12 cellular contexts compared by ENCODE assay signal in the genomic region with DNA sequence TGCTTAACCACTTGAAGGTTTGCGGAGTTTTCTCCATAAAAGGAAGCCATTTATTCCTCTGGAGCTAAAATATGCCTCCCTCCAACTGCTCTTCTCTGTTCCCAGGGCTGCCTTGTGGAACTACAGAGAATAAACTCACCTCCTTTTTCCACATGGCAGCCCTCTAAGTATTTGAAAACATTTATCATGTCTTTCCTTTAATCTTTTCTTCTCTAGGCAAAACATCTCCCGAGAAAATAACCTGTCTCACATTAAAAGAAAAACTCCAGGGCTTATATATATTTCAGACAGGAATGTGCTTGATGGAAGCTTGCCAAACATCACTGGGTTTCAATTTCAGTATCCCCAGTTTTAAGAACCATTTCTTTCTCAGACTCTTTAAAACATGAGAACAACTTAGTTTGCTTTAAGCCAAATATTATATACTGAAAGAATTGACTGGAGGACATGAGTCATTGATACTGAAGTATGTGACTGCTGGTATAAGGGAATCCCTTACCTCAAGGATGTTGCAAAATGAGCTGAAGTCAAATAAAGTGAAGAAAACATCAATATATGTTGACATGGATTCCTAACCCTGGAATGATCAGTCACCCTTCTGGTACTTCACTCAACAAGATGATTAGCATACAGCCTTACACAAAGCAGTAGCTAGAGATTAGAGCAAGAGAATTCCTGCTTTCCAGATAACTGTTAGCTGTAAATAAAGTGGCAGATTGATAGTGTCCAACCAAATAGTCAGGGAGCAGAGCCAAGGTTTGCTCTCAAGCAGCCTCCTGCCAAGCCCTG.
DNase-seq lines count a peak whose midpoint lies in the region; ATAC-seq and TF ChIP-seq lines count a peak whose summit lies in the region.
"Had no signal": no experiment of that assay in that cellular context is flagged by ENCODE, and none has a peak within 500 bp of the region (broad histone marks: within the 10 kb centered on the region; RNA-seq: fewer than 3 reads in every experiment).

No MANE protein-coding gene starts in this region.

- peaks cover 39% of the 10 kb centered on the region for H3K36me3 Mint-ChIP-seq in neural progenitor cell
- peaks cover 3% of the 10 kb centered on the region for H3K36me3 Mint-ChIP-seq in activated naive CD8-positive, alpha-beta T cell treated with anti-CD3 and anti-CD28 coated beads, Interleukin-2, amount 50 U/mL, for 24 hours (ENCODE audit: low read depth)

- H3K9me3 Mint-ChIP-seq in neural progenitor cell, result peaks cover 11% of the 10 kb centered on the region
- peaks cover 11% of the 10 kb centered on the region for H3K9me3 Mint-ChIP-seq in activated naive CD8-positive, alpha-beta T cell treated with anti-CD3 and anti-CD28 coated beads, Interleukin-2, amount 50 U/mL, for 24 hours

- in situ Hi-C loops in Caki2 (cut with HindIII; ENCODE audit: low pct_unique_long_range_greater_than_20kb, low sequenced_read_pairs), result no loop called here

- H3K4me1 ChIP-seq in PC-3 (ENCODE audit: insufficient read depth, low read length), result peaks cover 15% of the 10 kb centered on the region
- H3K4me1 ChIP-seq in neural progenitor cell, result peaks cover 6% of the 10 kb centered on the region

- intact Hi-C loops in PC-3 (cut with micrococcal nuclease), result no loop called here

- TF ChIP-seq CTCF in PC-3 (conservative IDR thresholded peaks at IDR 0.05; ENCODE audit: low read depth, low read length) (no peak), epithelial cell of proximal tubule (conservative IDR thresholded peaks at IDR 0.05; ENCODE audit: low read depth, low read length) (no peak), neural progenitor cell (IDR thresholded peaks at IDR 0.05) (no peak)

- no peaks in the 10 kb centered on the region for H3K9me2 ChIP-seq in PC-3 (replicated peaks; ENCODE audit: low read length)

- H3F3A ChIP-seq in PC-3 (ENCODE audit: low read length, unreplicated experiment), result no peaks in the 10 kb centered on the region
- H3F3A ChIP-seq in neural progenitor cell (ENCODE audit: low read depth), result no peaks in the 10 kb centered on the region

- no peak overlapping the region for H3K4me3 Mint-ChIP-seq in neural progenitor cell
- H3K4me3 Mint-ChIP-seq in activated naive CD8-positive, alpha-beta T cell treated with anti-CD3 and anti-CD28 coated beads, Interleukin-2, amount 50 U/mL, for 24 hours, result no peak overlapping the region

- H3K79me2 ChIP-seq in PC-3 (ENCODE audit: low read length) (no peaks in the 10 kb centered on the region), neural progenitor cell (ENCODE audit: low read depth) (no peaks in the 10 kb centered on the region)

- H3K27me3 ChIP-seq in PC-3 (ENCODE audit: low read length) (no peaks in the 10 kb centered on the region), neural progenitor cell (no peaks in the 10 kb centered on the region)

- peaks cover 3% of the 10 kb centered on the region for H3K27me3 Mint-ChIP-seq in neural progenitor cell (ENCODE audit: insufficient read depth, low read depth)
- H3K27me3 Mint-ChIP-seq in activated naive CD8-positive, alpha-beta T cell treated with anti-CD3 and anti-CD28 coated beads, Interleukin-2, amount 50 U/mL, for 24 hours, result peaks cover 11% of the 10 kb centered on the region

- H3K27ac ChIP-seq in PC-3 (ENCODE audit: low read length), result peak overlapping the region; percentile 64
- no peak overlapping the region for H3K27ac ChIP-seq in neural progenitor cell

- TF ChIP-seq POLR2A in GM18505 (IDR thresholded peaks at IDR 0.05; ENCODE audit: borderline replicate concordance, extremely low read depth, insufficient read depth, insufficient read length), result no peak

- peak; percentile 64 for ATAC-seq in PC-3
- ATAC-seq in GM18505 (IDR thresholded peaks at IDR 0.05; ENCODE audit: unreplicated experiment), result no peak
- ATAC-seq in activated naive CD8-positive, alpha-beta T cell treated with anti-CD3 and anti-CD28 coated beads, Interleukin-2, amount 50 U/mL, for 24 hours, result no peak
- ATAC-seq in HG03342 (IDR thresholded peaks at IDR 0.05; ENCODE audit: unreplicated experiment), result no peak

- peak; percentile 54 for DNase-seq in Caki2 (ENCODE audit: low read depth)
- DNase-seq in PC-3, result peak; percentile 62
- peak; percentile 83 for DNase-seq in epithelial cell of proximal tubule (ENCODE audit: low read depth)
- DNase-seq in neural progenitor cell (ENCODE audit: low spot score), result no peak
- no peak for DNase-seq in activated naive CD8-positive, alpha-beta T cell treated with anti-CD3 and anti-CD28 coated beads, Interleukin-2, amount 50 U/mL, for 24 hours
- no peak for DNase-seq in foreskin melanocyte
- DNase-seq: activated T-cell treated with anti-CD3 and anti-CD28 coated beads, Interleukin-2, amount 50 U/mL, for 1 hour; effector memory CD4-positive, alpha-beta T cell; kidney; NCI-H1105 treated with DMSO at 0.1 percent for 48 hours had no signal

- POLR2A ChIA-PET in PC-3 (lab: Charles Lee; ENCODE audit: unreplicated experiment), result no interaction called here

- H4K20me1 ChIP-seq in PC-3 (ENCODE audit: low read length) (no peaks in the 10 kb centered on the region), neural progenitor cell (ENCODE audit: low read depth) (no peaks in the 10 kb centered on the region)

- H3K36me3 ChIP-seq in PC-3 (ENCODE audit: low read depth, low read length) (no peaks in the 10 kb centered on the region), neural progenitor cell (no peaks in the 10 kb centered on the region)

- H3K4me1 Mint-ChIP-seq in neural progenitor cell, result peaks cover 14% of the 10 kb centered on the region
- no peaks in the 10 kb centered on the region for H3K4me1 Mint-ChIP-seq in activated naive CD8-positive, alpha-beta T cell treated with anti-CD3 and anti-CD28 coated beads, Interleukin-2, amount 50 U/mL, for 24 hours

- H3K27ac Mint-ChIP-seq in neural progenitor cell, result peak overlapping the region; percentile 19
- no peak overlapping the region for H3K27ac Mint-ChIP-seq in activated naive CD8-positive, alpha-beta T cell treated with anti-CD3 and anti-CD28 coated beads, Interleukin-2, amount 50 U/mL, for 24 hours

- H3K9me3 ChIP-seq in PC-3 (ENCODE audit: low read length), result no peaks in the 10 kb centered on the region
- no peaks in the 10 kb centered on the region for H3K9me3 ChIP-seq in neural progenitor cell (ENCODE audit: low read depth)

- CTCF ChIA-PET in PC-3 (lab: Charles Lee), result no interaction called here

- H3K4me3 ChIP-seq in PC-3 (ENCODE audit: low read length), result no peak overlapping the region
- H3K4me3 ChIP-seq in epithelial cell of proximal tubule (ENCODE audit: low read depth, low read length), result no peak overlapping the region
- H3K4me3 ChIP-seq in neural progenitor cell, result no peak overlapping the region

- H3K9ac ChIP-seq in PC-3 (ENCODE audit: low read length) (0 out of 2 replicates have a peak overlapping the region, but pooled peaks have one; percentile 14), neural progenitor cell (no peak overlapping the region)

- H3K4me2 ChIP-seq in PC-3 (ENCODE audit: low read length), result no peak overlapping the region
- H3K4me2 ChIP-seq in neural progenitor cell, result no peak overlapping the region

- no TSS peak for BruUV-seq in PC-3 (replicated peaks; lab: Mats Ljungman, UMichigan)

- H2AFZ ChIP-seq in PC-3 (ENCODE audit: low read length) (no peak overlapping the region), neural progenitor cell (replicated peaks) (no peak overlapping the region)

Comparison
In these comparisons a context has a peak if more than half of its experiments do, and no peak if none do; other contexts are left out.
1. DNase-seq: peak in Caki2 (single experiment), PC-3 (single experiment) and epithelial cell of proximal tubule (single experiment); none in neural progenitor cell (single experiment), activated naive CD8-positive, alpha-beta T cell treated with anti-CD3 and anti-CD28 coated beads, Interleukin-2, amount 50 U/mL, for 24 hours (single experiment) and foreskin melanocyte (single experiment).